8 cellular contexts compared by ENCODE assay signal in genomic region chr2:120231564-120231973, GRCh38. TPM values are rescaled to one million over a fixed set of nuclear protein-coding genes. Genes with fewer than 3 reads are reported as not detected.
DNase-seq lines count a peak whose midpoint lies in the region; ATAC-seq and TF ChIP-seq lines count a peak whose summit lies in the region.

No MANE protein-coding gene starts in this region.

- H3K27ac Mint-ChIP-seq in IgD-negative memory B cell = peak overlapping the region; percentile 82 to 95 (median 84)

- peaks cover 19 to 32% (median 31%) of the 10 kb centered on the region in 3 donors for H3K4me1 Mint-ChIP-seq in IgD-negative memory B cell

- H3K27ac ChIP-seq in heart left ventricle (peak overlapping the region in 8 of 12 donors; percentile 45 to 89 (median 64)), esophagus muscularis mucosa (replicated peaks in 1 of 4) (peak overlapping the region in 3 of 4 donors; percentile 41 to 67 (median 61)), suprapubic skin (peak overlapping the region; percentile 37)

- intact Hi-C loops in heart left ventricle (cut with DNase I) (no loop called here), cardiac septum (cut with DNase I) (no loop called here), esophagus muscularis mucosa (cut with DNase I) (no loop called here)

- ATAC-seq in heart left ventricle = no peak

- H3K4me3 ChIP-seq in heart left ventricle (peak overlapping the region in 10 of 12 donors; percentile 32 to 64 (median 47)), esophagus muscularis mucosa (peak overlapping the region; percentile 46 to 58 (median 46)), suprapubic skin (peak overlapping the region; percentile 45)

- DNase-seq in heart left ventricle (no peak), cardiac septum (ENCODE audit: low spot score) (no peak), esophagus muscularis mucosa (ENCODE audit: extremely low spot score) (no peak), suprapubic skin (ENCODE audit: low spot score in 2 of 2) (peak; percentile 35 to 39), D341Med (ENCODE audit: low spot score) (no peak), NCI-H1105 (lab: John Stamatoyannopoulos, UW) (no peak), glomerular visceral epithelial cell (ENCODE audit: extremely low spot score) (no peak)

- H3K27me3 Mint-ChIP-seq in IgD-negative memory B cell = no peaks in the 10 kb centered on the region

- WGBS in heart left ventricle, 4 donors = 84 to 96% (median 90%) methylated on average over 4 of the region's 4 CpGs
- 95% methylated on average over 4 of the region's 4 CpGs for WGBS in esophagus muscularis mucosa
- 55% methylated on average over 2 of the region's 4 CpGs for whole genome bisulfite sequencing in suprapubic skin

- H3K4me3 Mint-ChIP-seq in IgD-negative memory B cell = peak overlapping the region; percentile 89 to 96 (median 92)

- TF ChIP-seq EP300 in esophagus muscularis mucosa (IDR thresholded peaks at IDR 0.05) (no peak), suprapubic skin (IDR thresholded peaks at IDR 0.05) (no peak)

- H3K4me1 ChIP-seq in heart left ventricle (peaks cover 0 to 37% (median 1%) of the 10 kb centered on the region in 12 donors), esophagus muscularis mucosa (peaks cover 0 to 24% (median 18%) of the 10 kb centered on the region in 4 donors), suprapubic skin (peaks cover 23% of the 10 kb centered on the region)

- TF ChIP-seq CTCF in heart left ventricle (IDR thresholded peaks at IDR 0.05) = no peak
- TF ChIP-seq CTCF in esophagus muscularis mucosa (IDR thresholded peaks at IDR 0.05) = no peak
- TF ChIP-seq CTCF in suprapubic skin (IDR thresholded peaks at IDR 0.05) = no peak

- H3K27me3 ChIP-seq in heart left ventricle (no peaks in the 10 kb centered on the region), esophagus muscularis mucosa (no peaks in the 10 kb centered on the region), suprapubic skin (no peaks in the 10 kb centered on the region)

- TF ChIP-seq POLR2A in heart left ventricle (IDR thresholded peaks at IDR 0.05) (no peak), esophagus muscularis mucosa (IDR thresholded peaks at IDR 0.05; ENCODE audit: low read depth) (no peak), suprapubic skin (IDR thresholded peaks at IDR 0.05) (no peak)

- no peaks in the 10 kb centered on the region for H3K9me3 ChIP-seq in heart left ventricle
- H3K9me3 ChIP-seq in esophagus muscularis mucosa = no peaks in the 10 kb centered on the region
- no peaks in the 10 kb centered on the region for H3K9me3 ChIP-seq in suprapubic skin

- H3K36me3 ChIP-seq in heart left ventricle (no peaks in the 10 kb centered on the region), esophagus muscularis mucosa (no peaks in the 10 kb centered on the region), suprapubic skin (no peaks in the 10 kb centered on the region)

- peaks cover 0 to 3% (median 0%) of the 10 kb centered on the region in 3 donors for H3K9me3 Mint-ChIP-seq in IgD-negative memory B cell

- no peaks in the 10 kb centered on the region for H3K36me3 Mint-ChIP-seq in IgD-negative memory B cell

RNA-seq across cellular contexts. Expression of gene TMEM185B, which starts 8.4 kb away (rescaled TPM):
- 10 to 100 TPM; 16.1 to 29.8 (median 26.8) TPM for total RNA-seq in heart left ventricle
- 10 to 100 TPM in 1 of 2 donors, 1 to 10 TPM in 1; 7.8 to 21.2 TPM for polyA plus RNA-seq in heart left ventricle
- 22.7 TPM for total RNA-seq in cardiac septum
- polyA plus RNA-seq in IgD-negative memory B cell = 29.1 TPM
- 10 to 100 TPM; 21.6 to 33.8 (median 31.9) TPM for total RNA-seq in esophagus muscularis mucosa
- total RNA-seq in suprapubic skin = 10 to 100 TPM; 22.8 to 40.0 (median 30.4) TPM

RNA-seq across cellular contexts. Expression of gene RALB, which starts 21.1 kb away (rescaled TPM):
- 10 to 100 TPM; 35.7 to 59.9 (median 45.1) TPM for total RNA-seq in heart left ventricle
- polyA plus RNA-seq in heart left ventricle = 100 to 1,000 TPM in 1 of 2 donors, 10 to 100 TPM in 1; 30.5 to 111 TPM
- 49.9 TPM for total RNA-seq in cardiac septum
- 81.7 TPM for polyA plus RNA-seq in IgD-negative memory B cell
- total RNA-seq in esophagus muscularis mucosa = 10 to 100 TPM; 41.5 to 59.1 (median 54.4) TPM
- 10 to 100 TPM; 21.3 to 37.0 (median 30.5) TPM for total RNA-seq in suprapubic skin

Comparison
In these comparisons a context has a peak if more than half of its experiments do, and no peak if none do; other contexts are left out.
1. DNase-seq: peak in suprapubic skin (2 of 2); none in heart left ventricle (0 of 5), cardiac septum (single experiment), esophagus muscularis mucosa (single experiment), D341Med (single experiment), NCI-H1105 (single experiment) and glomerular visceral epithelial cell (single experiment).
2. Peak in every context shown above with its lines, with median percentiles within 50 percentile points of each other: H3K27ac ChIP-seq and H3K4me3 ChIP-seq.